ENCODE assay signal across 8 cellular contexts in the genomic region with DNA sequence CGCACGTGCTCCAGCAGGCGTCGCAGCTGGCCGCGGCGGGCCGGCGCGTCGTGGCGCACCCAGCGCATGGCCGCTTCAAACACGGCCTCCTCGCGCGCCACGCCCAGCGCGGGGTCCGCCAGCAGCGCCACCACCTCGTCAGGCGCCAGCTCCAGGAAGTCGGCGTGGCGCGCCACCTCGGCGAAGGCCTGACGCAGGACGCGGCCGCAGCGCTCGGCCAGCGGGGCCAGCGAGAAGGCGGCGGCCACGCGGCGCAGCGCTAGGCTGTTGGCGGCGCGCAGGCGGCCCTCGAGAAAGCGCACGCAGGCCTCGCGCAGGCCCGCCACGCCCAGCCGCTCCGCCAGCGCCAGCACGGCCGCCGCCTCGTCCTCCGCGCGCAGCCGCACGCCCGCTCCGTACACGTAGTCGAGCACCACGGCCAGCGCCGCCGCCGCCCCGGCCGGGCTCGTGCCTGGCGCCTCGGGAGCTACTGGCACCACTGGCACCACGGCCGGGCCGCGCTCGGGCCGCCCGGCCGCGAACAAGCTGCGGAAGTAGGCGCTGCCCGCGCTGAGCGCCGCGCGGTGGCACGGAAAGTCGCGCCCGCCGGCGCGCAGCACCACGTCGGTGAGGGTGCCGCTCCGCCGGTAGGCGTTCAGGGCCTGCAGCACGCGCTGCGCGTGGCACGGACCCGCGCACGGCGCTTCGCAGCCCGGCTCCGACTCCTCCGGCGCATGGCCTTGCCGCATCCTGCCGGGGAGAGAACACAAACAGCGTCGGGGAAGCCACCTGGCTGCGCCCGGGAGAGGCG. TPM values are rescaled to one million over a fixed set of nuclear protein-coding genes. Genes with fewer than 3 reads are reported as not detected.
DNase-seq lines count a peak whose midpoint lies in the region; ATAC-seq lines count a peak whose summit lies in the region.

No MANE protein-coding gene starts in this region.

- H3K36me3 Mint-ChIP-seq in activated CD4-positive, alpha-beta memory T cell treated with anti-CD3 and anti-CD28 coated beads, Interleukin-2, amount 10 ng/mL, durations not matched to agents 7 days and 5 days (ENCODE audit: low read depth) = peaks cover 16% of the 10 kb centered on the region
- H3K36me3 Mint-ChIP-seq in effector memory CD8-positive, alpha-beta T cell (ENCODE audit: insufficient read depth) = peaks cover 25% of the 10 kb centered on the region

- POLR2A ChIA-PET in activated CD4-positive, alpha-beta memory T cell treated with anti-CD3 and anti-CD28 coated beads, Interleukin-2, amount 10 ng/mL, durations not matched to agents 7 days and 5 days (lab: Charles Lee) = interaction anchor here (0.8 to 3.6 kb wide), 13 partner anchors 9 to 132 kb away, joined by 3 to 24 read pairs (median 4); a partner anchor contains a TSS

- peaks cover 31% of the 10 kb centered on the region for H3K4me1 Mint-ChIP-seq in activated CD4-positive, alpha-beta memory T cell treated with anti-CD3 and anti-CD28 coated beads, Interleukin-2, amount 10 ng/mL, durations not matched to agents 7 days and 5 days
- peaks cover 9 to 22% of the 10 kb centered on the region in 2 donors for H3K4me1 Mint-ChIP-seq in effector memory CD8-positive, alpha-beta T cell (ENCODE audit: low read depth in 2 of 2)

- in situ Hi-C loops in G401 (cut with HindIII; ENCODE audit: low sequenced_read_pairs) = no loop called here

- CTCF ChIA-PET in activated CD4-positive, alpha-beta memory T cell treated with anti-CD3 and anti-CD28 coated beads, Interleukin-2, amount 10 ng/mL, durations not matched to agents 7 days and 5 days (lab: Charles Lee) = interaction anchor here (1.1 to 1.5 kb wide), 5 partner anchors 14 to 239 kb away, joined by 3 to 7 read pairs (median 4); a partner anchor contains a TSS

- ATAC-seq in effector memory CD8-positive, alpha-beta T cell (replicated peaks) = peak; percentile 71

- peaks cover 6% of the 10 kb centered on the region for H3K9me3 Mint-ChIP-seq in activated CD4-positive, alpha-beta memory T cell treated with anti-CD3 and anti-CD28 coated beads, Interleukin-2, amount 10 ng/mL, durations not matched to agents 7 days and 5 days
- no peaks in the 10 kb centered on the region for H3K9me3 Mint-ChIP-seq in effector memory CD8-positive, alpha-beta T cell

- H3K27me3 Mint-ChIP-seq in activated CD4-positive, alpha-beta memory T cell treated with anti-CD3 and anti-CD28 coated beads, Interleukin-2, amount 10 ng/mL, durations not matched to agents 7 days and 5 days = peaks cover 52% of the 10 kb centered on the region
- H3K27me3 Mint-ChIP-seq in effector memory CD8-positive, alpha-beta T cell = peaks cover 23 to 48% of the 10 kb centered on the region in 2 donors

- H3K27ac Mint-ChIP-seq in activated CD4-positive, alpha-beta memory T cell treated with anti-CD3 and anti-CD28 coated beads, Interleukin-2, amount 10 ng/mL, durations not matched to agents 7 days and 5 days = peak overlapping the region; percentile 54
- H3K27ac Mint-ChIP-seq in effector memory CD8-positive, alpha-beta T cell = peak overlapping the region in 1 of 2 donors; percentile 49

- DNase-seq in SKM-1 treated with dmso at 0.1 percent for 144 hours (lab: John Stamatoyannopoulos, UW; ENCODE audit: unreplicated experiment) (peak; percentile 9), SKM-1 (lab: John Stamatoyannopoulos, UW; ENCODE audit: unreplicated experiment) (no peak), NCI-H2171 treated with DMSO at 0.1 percent for 48 hours (lab: John Stamatoyannopoulos, UW) (peak; percentile 39), midbrain (lab: John Stamatoyannopoulos, UW) (peak; percentile 44), G401 (ENCODE audit: low spot score) (no peak)
- peak; percentile 72 for DNase-seq in activated CD4-positive, alpha-beta memory T cell treated with anti-CD3 and anti-CD28 coated beads, Interleukin-2, amount 10 ng/mL, durations not matched to agents 7 days and 5 days
- DNase-seq in effector memory CD8-positive, alpha-beta T cell = peak; percentile 50 to 59 (median 57)
- peak; percentile 11 to 18 for DNase-seq in stimulated activated CD8-positive, alpha-beta memory T cell treated with anti-CD3 and anti-CD28 coated beads, Interleukin-4, amount 100 ng/mL, for 4 hours (ENCODE audit: low read depth in 2 of 2, low spot score in 1 of 2)

- H3K4me3 Mint-ChIP-seq in activated CD4-positive, alpha-beta memory T cell treated with anti-CD3 and anti-CD28 coated beads, Interleukin-2, amount 10 ng/mL, durations not matched to agents 7 days and 5 days = peak overlapping the region; percentile 73
- peak overlapping the region; percentile 84 to 85 for H3K4me3 Mint-ChIP-seq in effector memory CD8-positive, alpha-beta T cell

RNA-seq across cellular contexts. Expression of a gene that starts 2.9 kb away (rescaled TPM):
- total RNA-seq in activated CD4-positive, alpha-beta memory T cell treated with anti-CD3 and anti-CD28 coated beads, Interleukin-2, amount 10 ng/mL, durations not matched to agents 7 days and 5 days = 1 to 10 TPM in 1 of 2 experiments, under 1 TPM in 1; 0.60 to 1.0 TPM
- total RNA-seq in G401 (2014; rRNA removed; shearing (Covaris generic)) = not detected in 2 replicates

RNA-seq across cellular contexts. Expression of a gene that starts 30.8 kb away (rescaled TPM):
- 1,000 to 10,000 TPM; 2,828 to 2,853 TPM for total RNA-seq in activated CD4-positive, alpha-beta memory T cell treated with anti-CD3 and anti-CD28 coated beads, Interleukin-2, amount 10 ng/mL, durations not matched to agents 7 days and 5 days
- total RNA-seq in G401 (2014; rRNA removed; shearing (Covaris generic)) = 2,959 and 3,951 TPM in 2 replicates

Comparison
In these comparisons a context has a peak if more than half of its experiments do, and no peak if none do; other contexts are left out.
1. DNase-seq: peak in SKM-1 treated with dmso at 0.1 percent for 144 hours (single experiment), NCI-H2171 treated with DMSO at 0.1 percent for 48 hours (single experiment), activated CD4-positive, alpha-beta memory T cell treated with anti-CD3 and anti-CD28 coated beads, Interleukin-2, amount 10 ng/mL, durations not matched to agents 7 days and 5 days (single experiment), effector memory CD8-positive, alpha-beta T cell (3 of 3), midbrain (single experiment) and stimulated activated CD8-positive, alpha-beta memory T cell treated with anti-CD3 and anti-CD28 coated beads, Interleukin-4, amount 100 ng/mL, for 4 hours (2 of 2); none in SKM-1 (single experiment) and G401 (single experiment).